Comparison of ENCODE assay signal across 8 cellular contexts in the genomic region with DNA sequence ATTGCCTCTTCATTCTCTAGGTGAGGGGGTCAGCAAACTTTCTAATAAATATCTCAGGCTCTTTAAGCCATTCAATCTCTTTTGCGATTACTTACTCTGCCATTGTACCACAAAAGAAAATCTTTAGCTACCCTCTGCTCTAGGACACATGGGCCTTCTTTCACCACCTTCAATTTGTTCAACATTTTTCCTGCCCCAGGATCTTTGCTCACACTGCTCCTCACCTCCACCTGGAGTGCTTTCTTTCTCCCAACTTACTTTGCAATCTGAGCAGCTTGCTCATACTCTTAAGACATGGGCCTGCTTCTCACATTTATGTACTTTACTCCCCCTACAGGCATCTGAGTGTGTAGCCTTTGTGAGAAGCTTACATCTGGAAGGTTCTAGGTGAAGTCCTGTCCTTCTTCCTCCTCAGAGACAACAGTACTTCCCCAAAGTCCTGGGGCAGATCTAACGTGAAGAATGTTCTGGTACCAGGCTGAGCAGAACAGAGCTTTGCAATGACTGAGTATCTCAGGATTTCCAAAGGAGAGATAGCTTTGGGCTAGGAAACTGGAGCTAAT. TPM values are rescaled to one million over a fixed set of nuclear protein-coding genes. Genes with fewer than 3 reads are reported as not detected.
DNase-seq lines count a peak whose midpoint lies in the region; ATAC-seq lines count a peak whose summit lies in the region.

No MANE protein-coding gene starts in this region.

- H3K27me3 ChIP-seq in adipocyte (replicated peaks; ENCODE audit: control insufficient read depth, insufficient read depth, low read length) (no peaks in the 10 kb centered on the region), MG63 (no peaks in the 10 kb centered on the region)

- H3K9ac ChIP-seq in adipocyte (ENCODE audit: low read length): no peak overlapping the region

- peak; percentile 92 for ATAC-seq in GM21619 (IDR thresholded peaks at IDR 0.05; ENCODE audit: unreplicated experiment)

- in situ Hi-C loops in KBM-7 (cut with MboI; ENCODE audit: low pct_unique_long_range_greater_than_20kb, low sequenced_read_pairs): no loop called here

- peak; percentile 60 for DNase-seq in SIG-M5 treated with dmso at 0.1 percent for 504 hours (lab: John Stamatoyannopoulos, UW; ENCODE audit: unreplicated experiment)
- DNase-seq in SIG-M5 (lab: John Stamatoyannopoulos, UW): no peak
- DNase-seq in KBM-7: peak; percentile 30
- DNase-seq in adipocyte (ENCODE audit: low read depth): peak; percentile 74
- peak; percentile 49 for DNase-seq in left kidney (ENCODE audit: low read depth, low spot score)
- DNase-seq in MG63: no peak
- DNase-seq in Ammon's horn (ENCODE audit: low spot score): no peak

- no peaks in the 10 kb centered on the region for H3K36me3 ChIP-seq in adipocyte (ENCODE audit: control insufficient read depth, insufficient read depth, low read length, severe bottlenecking)
- no peaks in the 10 kb centered on the region for H3K36me3 ChIP-seq in MG63

- H3K4me1 ChIP-seq in adipocyte (ENCODE audit: control insufficient read depth, insufficient read depth, low read length): no peaks in the 10 kb centered on the region

- H3K9me3 ChIP-seq in adipocyte (ENCODE audit: control insufficient read depth, low read length) (no peaks in the 10 kb centered on the region), MG63 (no peaks in the 10 kb centered on the region)

- H3K4me3 ChIP-seq in adipocyte (ENCODE audit: low read length): no peak overlapping the region
- no peak overlapping the region for H3K4me3 ChIP-seq in MG63

RNA-seq across cellular contexts. Expression of a gene that starts 55.0 kb away (rescaled TPM):
- 5.1 and 12.3 TPM in 2 replicates for total RNA-seq in MG63 (2014; rRNA removed; shearing (Covaris generic); ENCODE audit: low replicate concordance)

Comparison
In these comparisons a context has a peak if more than half of its experiments do, and no peak if none do; other contexts are left out.
1. DNase-seq: peak in SIG-M5 treated with dmso at 0.1 percent for 504 hours (single experiment), KBM-7 (single experiment), adipocyte (single experiment) and left kidney (single experiment); none in SIG-M5 (single experiment), MG63 (single experiment) and Ammon's horn (single experiment).